24 cellular contexts compared by ENCODE assay signal in the genomic region with DNA sequence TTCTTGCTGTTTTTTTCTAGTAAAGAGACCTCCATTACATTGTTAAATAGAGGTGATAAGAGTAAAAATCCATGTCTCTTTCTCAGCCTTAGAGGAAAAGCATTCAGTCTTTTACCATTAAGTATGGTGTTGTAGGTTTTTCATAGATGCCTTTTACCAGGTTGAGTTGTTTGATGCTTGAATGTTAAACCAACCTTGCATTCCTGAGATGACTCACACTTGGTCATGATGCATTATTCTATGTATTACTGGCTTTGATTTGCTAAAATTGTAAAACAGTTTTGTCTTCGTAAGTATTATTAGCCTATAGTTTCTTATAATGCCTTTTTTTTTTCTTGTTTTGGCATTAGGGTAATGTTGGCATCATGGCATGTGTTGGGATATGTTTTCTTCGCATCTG. TPM values are rescaled to one million over a fixed set of nuclear protein-coding genes. Genes with fewer than 3 reads are reported as not detected.
A peak's percentile ranks its signal among the peaks of the same experiment; 100 is the strongest.
DNase-seq lines count a peak whose midpoint lies in the region; ATAC-seq lines count a peak whose summit lies in the region.
"Had no signal": no experiment of that assay in that cellular context is flagged by ENCODE, and none has a peak within 500 bp of the region (broad histone marks: within the 10 kb centered on the region; RNA-seq: fewer than 3 reads in every experiment).

No MANE protein-coding gene starts in this region.

- peaks cover 77% of the 10 kb centered on the region for H3K36me3 ChIP-seq in MG63
- H3K36me3 ChIP-seq: prostate gland had no signal

- DNase-seq in NCI-H82 (lab: John Stamatoyannopoulos, UW), result peak; percentile 1
- DNase-seq in NCI-H82 treated with DMSO at 0.1 percent for 48 hours (lab: John Stamatoyannopoulos, UW; ENCODE audit: unreplicated experiment), result no peak
- peak; percentile 41 for DNase-seq in amniotic epithelial cell (ENCODE audit: low read depth)
- DNase-seq in fibroblast of peridontal ligament (ENCODE audit: extremely low read depth), result peak; percentile 25
- DNase-seq in stimulated activated naive B cell treated with anti-CD40 and anti-IgM and Interleukin-4, amounts not matched to agents 10 μg/mL and 1 μg/mL and 100 μg/mL, for 72 hours, result no peak
- no peak for DNase-seq in MG63
- DNase-seq in NCI-H774 (lab: John Stamatoyannopoulos, UW), result no peak
- no peak for DNase-seq in NCI-H2107 (lab: John Stamatoyannopoulos, UW)
- DNase-seq: activated CD8-positive, alpha-beta T cell treated with anti-CD3 and anti-CD28 coated beads, Interleukin-2, amount 10 ng/mL, durations not matched to agents 7 days and 5 days; activated naive CD8-positive, alpha-beta T cell treated with anti-CD3 and anti-CD28 coated beads, Interleukin-2, amount 50 U/mL, for 24 hours; C1 segment of cervical spinal cord; cerebellar nuclear complex; endodermal cell; glutamatergic neuron; H9; NCI-H1436; spleen; thyroid gland had no signal

- H3K27me3 Mint-ChIP-seq in stimulated activated naive B cell treated with anti-CD40 and anti-IgM and Interleukin-4, amounts not matched to agents 10 μg/mL and 1 μg/mL and 100 μg/mL, for 72 hours, result no peaks in the 10 kb centered on the region
- H3K27me3 Mint-ChIP-seq: activated naive CD8-positive, alpha-beta T cell treated with anti-CD3 and anti-CD28 coated beads, Interleukin-2, amount 50 U/mL, for 24 hours had no signal

- peaks cover 7 to 12% of the 10 kb centered on the region in 2 donors for H3K9me3 Mint-ChIP-seq in stimulated activated naive B cell treated with anti-CD40 and anti-IgM and Interleukin-4, amounts not matched to agents 10 μg/mL and 1 μg/mL and 100 μg/mL, for 72 hours
- H3K9me3 Mint-ChIP-seq: H9 had no signal

- peaks cover 19% of the 10 kb centered on the region; the same call in 1 of the 2 replicates for H3K9me3 ChIP-seq in MG63
- H3K9me3 ChIP-seq: prostate gland, thyroid gland had no signal

- H3K36me3 Mint-ChIP-seq in stimulated activated naive B cell treated with anti-CD40 and anti-IgM and Interleukin-4, amounts not matched to agents 10 μg/mL and 1 μg/mL and 100 μg/mL, for 72 hours, result peaks cover 53 to 80% of the 10 kb centered on the region in 2 donors

- no peak for ATAC-seq in stimulated activated naive B cell treated with anti-CD40 and anti-IgM and Interleukin-4, amounts not matched to agents 10 μg/mL and 1 μg/mL and 100 μg/mL, for 72 hours (replicated peaks)
- ATAC-seq: activated CD8-positive, alpha-beta T cell treated with anti-CD3 and anti-CD28 coated beads, Interleukin-2, amount 10 ng/mL, durations not matched to agents 7 days and 5 days; activated naive CD8-positive, alpha-beta T cell treated with anti-CD3 and anti-CD28 coated beads, Interleukin-2, amount 50 U/mL, for 24 hours; stimulated activated effector memory CD8-positive, alpha-beta T cell treated with anti-CD3 and anti-CD28 coated beads, Interleukin-12 subunit alpha, Interleukin-12 subunit beta, amount 100 ng/mL, for 72 hours; WTC11 had no signal

- no peak overlapping the region for H3K4me3 ChIP-seq in MG63
- H3K4me3 ChIP-seq: lung, prostate gland, spleen, thyroid gland had no signal

- no peak overlapping the region for H3K4me3 Mint-ChIP-seq in stimulated activated naive B cell treated with anti-CD40 and anti-IgM and Interleukin-4, amounts not matched to agents 10 μg/mL and 1 μg/mL and 100 μg/mL, for 72 hours
- H3K4me3 Mint-ChIP-seq: activated CD8-positive, alpha-beta T cell treated with anti-CD3 and anti-CD28 coated beads, Interleukin-2, amount 10 ng/mL, durations not matched to agents 7 days and 5 days; activated naive CD8-positive, alpha-beta T cell treated with anti-CD3 and anti-CD28 coated beads, Interleukin-2, amount 50 U/mL, for 24 hours; endodermal cell; H9; nephron; stimulated activated effector memory CD8-positive, alpha-beta T cell treated with anti-CD3 and anti-CD28 coated beads, Interleukin-12 subunit alpha, Interleukin-12 subunit beta, amount 100 ng/mL, for 72 hours; T-helper 1 cell treated with Interleukin-12 subunit alpha and Interleukin-12 subunit beta and Interleukin-4 antibody, amounts not matched to agents 30 μg/mL and 1 μg/mL, for 36 hours; WTC11 had no signal

- H3K4me1 Mint-ChIP-seq in stimulated activated naive B cell treated with anti-CD40 and anti-IgM and Interleukin-4, amounts not matched to agents 10 μg/mL and 1 μg/mL and 100 μg/mL, for 72 hours, result peaks cover 0 to 10% of the 10 kb centered on the region in 2 donors
- H3K4me1 Mint-ChIP-seq: endodermal cell, H9, nephron, WTC11 had no signal

- H3K27me3 ChIP-seq in MG63, result no peaks in the 10 kb centered on the region
- H3K27me3 ChIP-seq: spleen, thyroid gland had no signal

- peak overlapping the region; percentile 47 for H3K27ac Mint-ChIP-seq in stimulated activated naive B cell treated with anti-CD40 and anti-IgM and Interleukin-4, amounts not matched to agents 10 μg/mL and 1 μg/mL and 100 μg/mL, for 72 hours
- H3K27ac Mint-ChIP-seq: activated CD8-positive, alpha-beta T cell treated with anti-CD3 and anti-CD28 coated beads, Interleukin-2, amount 10 ng/mL, durations not matched to agents 7 days and 5 days; activated naive CD8-positive, alpha-beta T cell treated with anti-CD3 and anti-CD28 coated beads, Interleukin-2, amount 50 U/mL, for 24 hours; endodermal cell; H9; nephron; stimulated activated effector memory CD8-positive, alpha-beta T cell treated with anti-CD3 and anti-CD28 coated beads, Interleukin-12 subunit alpha, Interleukin-12 subunit beta, amount 100 ng/mL, for 72 hours; T-helper 1 cell treated with Interleukin-12 subunit alpha and Interleukin-12 subunit beta and Interleukin-4 antibody, amounts not matched to agents 30 μg/mL and 1 μg/mL, for 36 hours had no signal

RNA-seq across cellular contexts. Expression of a gene that starts 16.4 kb away (rescaled TPM):
- 2.4 and 3.9 TPM in 2 replicates for total RNA-seq in MG63 (2014; rRNA removed; shearing (Covaris generic); ENCODE audit: low replicate concordance)

Comparison
In these comparisons a context has a peak if more than half of its experiments do, and no peak if none do; other contexts are left out.
1. DNase-seq: peak in NCI-H82 (single experiment), amniotic epithelial cell (single experiment) and fibroblast of peridontal ligament (single experiment); none in NCI-H82 treated with DMSO at 0.1 percent for 48 hours (single experiment), stimulated activated naive B cell treated with anti-CD40 and anti-IgM and Interleukin-4, amounts not matched to agents 10 μg/mL and 1 μg/mL and 100 μg/mL, for 72 hours (single experiment), MG63 (single experiment), NCI-H774 (single experiment) and NCI-H2107 (single experiment).